ENCODE assay signal across 1 cellular context in the genomic region with DNA sequence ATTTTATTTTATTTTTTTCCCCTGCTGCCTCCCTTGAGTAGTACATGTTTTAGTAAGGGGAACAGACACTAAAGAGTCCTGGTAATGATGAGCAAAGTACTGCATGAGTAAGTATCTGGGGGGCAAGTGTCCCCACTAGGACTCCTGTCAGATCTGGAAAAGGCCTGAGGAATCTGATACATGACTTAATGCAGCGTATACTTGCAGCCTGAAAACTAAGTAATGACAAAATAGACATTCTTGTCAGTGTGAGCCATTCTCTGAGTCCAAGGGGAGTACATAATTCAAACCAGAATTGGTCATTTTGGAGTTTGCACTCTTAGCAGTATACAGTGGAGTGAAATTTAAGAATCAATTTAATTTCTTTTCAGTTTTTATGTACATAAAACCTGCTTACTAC.
TF ChIP-seq lines count a peak whose summit lies in the region.

No MANE protein-coding gene starts in this region.

TF ChIP-seq in IMR-90, 13 proteins besides CTCF, POLR2A, EP300 and RAD21:
- TF ChIP-seq, protein P1, sequence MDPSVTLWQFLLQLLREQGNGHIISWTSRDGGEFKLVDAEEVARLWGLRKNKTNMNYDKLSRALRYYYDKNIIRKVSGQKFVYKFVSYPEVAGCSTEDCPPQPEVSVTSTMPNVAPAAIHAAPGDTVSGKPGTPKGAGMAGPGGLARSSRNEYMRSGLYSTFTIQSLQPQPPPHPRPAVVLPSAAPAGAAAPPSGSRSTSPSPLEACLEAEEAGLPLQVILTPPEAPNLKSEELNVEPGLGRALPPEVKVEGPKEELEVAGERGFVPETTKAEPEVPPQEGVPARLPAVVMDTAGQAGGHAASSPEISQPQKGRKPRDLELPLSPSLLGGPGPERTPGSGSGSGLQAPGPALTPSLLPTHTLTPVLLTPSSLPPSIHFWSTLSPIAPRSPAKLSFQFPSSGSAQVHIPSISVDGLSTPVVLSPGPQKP (IDR thresholded peaks at IDR 0.05; ENCODE audit: borderline replicate concordance, low read depth, low read length) = no peak
- TF ChIP-seq MAFK (IDR thresholded peaks at IDR 0.05; ENCODE audit: low read depth, low read length) (no peak), NFE2L2 (IDR thresholded peaks at IDR 0.05; ENCODE audit: low read depth, low read length) (no peak), MAZ (IDR thresholded peaks at IDR 0.05; ENCODE audit: borderline replicate concordance, low read depth, low read length) (no peak), CEBPB (IDR thresholded peaks at IDR 0.05; ENCODE audit: low read depth, low read length) (no peak), FOS (IDR thresholded peaks at IDR 0.05; ENCODE audit: low read depth, low read length) (no peak)
